ENCODE assay signal across 8 cellular contexts in genomic region chr1:38000529-38001453, GRCh38. TPM values are rescaled to one million over a fixed set of nuclear protein-coding genes. Genes with fewer than 3 reads are reported as not detected.
DNase-seq lines count a peak whose midpoint lies in the region; ATAC-seq, FAIRE-seq and TF ChIP-seq lines count a peak whose summit lies in the region.

No MANE protein-coding gene starts in this region.

- CTCF ChIA-PET in activated CD4-positive, alpha-beta memory T cell treated with anti-CD3 and anti-CD28 coated beads, Interleukin-2, amount 10 ng/mL, durations not matched to agents 7 days and 5 days (lab: Charles Lee): interaction anchor here (0.9 to 4.0 kb wide), 4 partner anchors 9 to 12 kb away, joined by 3 to 15 read pairs (median 3); partner anchors contain the start of genes SF3A3 and UTP11

- no peak overlapping the region for H3K4me3 Mint-ChIP-seq in activated CD4-positive, alpha-beta memory T cell treated with anti-CD3 and anti-CD28 coated beads, Interleukin-2, amount 10 ng/mL, durations not matched to agents 7 days and 5 days
- peak overlapping the region; percentile 69 for H3K4me3 Mint-ChIP-seq in glutamatergic neuron (ENCODE audit: unreplicated experiment)

- H3K27me3 ChIP-seq in psoas muscle (ENCODE audit: insufficient read depth in 3 of 3, low read length in 2 of 3): no peaks in the 10 kb centered on the region

- H3K27ac ChIP-seq in psoas muscle: peak overlapping the region; percentile 98

- H3K9me3 ChIP-seq in psoas muscle: no peaks in the 10 kb centered on the region

- H3K4me1 ChIP-seq in psoas muscle: peaks cover 57% of the 10 kb centered on the region

- POLR2A ChIA-PET in activated CD4-positive, alpha-beta memory T cell treated with anti-CD3 and anti-CD28 coated beads, Interleukin-2, amount 10 ng/mL, durations not matched to agents 7 days and 5 days (lab: Charles Lee): interaction anchor here (0.9 to 2.7 kb wide), 4 partner anchors 8 to 12 kb away, joined by 3 to 12 read pairs (median 4); partner anchors contain the start of gene SF3A3

- no peak for FAIRE-seq in H54 (lab: Jason Lieb, UNC)

- peaks cover 0 to 42% of the 10 kb centered on the region in 2 donors for H3K36me3 ChIP-seq in psoas muscle (ENCODE audit: insufficient read depth in 1 of 2, low read depth in 1 of 2)

- peaks cover 47% of the 10 kb centered on the region for H3K4me1 Mint-ChIP-seq in activated CD4-positive, alpha-beta memory T cell treated with anti-CD3 and anti-CD28 coated beads, Interleukin-2, amount 10 ng/mL, durations not matched to agents 7 days and 5 days
- peaks cover 25% of the 10 kb centered on the region for H3K4me1 Mint-ChIP-seq in glutamatergic neuron (ENCODE audit: low read depth, unreplicated experiment)

- peaks cover 5% of the 10 kb centered on the region for H3K27me3 Mint-ChIP-seq in activated CD4-positive, alpha-beta memory T cell treated with anti-CD3 and anti-CD28 coated beads, Interleukin-2, amount 10 ng/mL, durations not matched to agents 7 days and 5 days
- peaks cover 13% of the 10 kb centered on the region for H3K27me3 Mint-ChIP-seq in glutamatergic neuron (ENCODE audit: unreplicated experiment)

- no peaks in the 10 kb centered on the region for H3K9me3 Mint-ChIP-seq in activated CD4-positive, alpha-beta memory T cell treated with anti-CD3 and anti-CD28 coated beads, Interleukin-2, amount 10 ng/mL, durations not matched to agents 7 days and 5 days
- peaks cover 5% of the 10 kb centered on the region for H3K9me3 Mint-ChIP-seq in glutamatergic neuron (ENCODE audit: unreplicated experiment)

- intact Hi-C loops in psoas muscle (cut with DNase I): no loop called here

- TF ChIP-seq POLR2A in H54 (IDR thresholded peaks at IDR 0.05; ENCODE audit: low read depth, low read length): no peak; the same call in 1 of the 2 replicates

- 13 to 14% (median 13%) methylated on average over 13 of the region's 13 CpGs for WGBS in psoas muscle, 3 donors

- peak overlapping the region; percentile 44 for H3K27ac Mint-ChIP-seq in activated CD4-positive, alpha-beta memory T cell treated with anti-CD3 and anti-CD28 coated beads, Interleukin-2, amount 10 ng/mL, durations not matched to agents 7 days and 5 days
- H3K27ac Mint-ChIP-seq in glutamatergic neuron (ENCODE audit: unreplicated experiment): peak overlapping the region; percentile 94

- DNase-seq in H54 (ENCODE audit: insufficient read length, low spot score) (peak; percentile 63), glutamatergic neuron (no peak), psoas muscle (peak; percentile 51 to 78), NCI-H1436 (lab: John Stamatoyannopoulos, UW) (no peak), COLO829 (ENCODE audit: low spot score) (no peak), NCI-H2171 (lab: John Stamatoyannopoulos, UW) (no peak)
- DNase-seq in activated CD4-positive, alpha-beta memory T cell treated with anti-CD3 and anti-CD28 coated beads, Interleukin-2, amount 10 ng/mL, durations not matched to agents 7 days and 5 days: no peak

- TF ChIP-seq CTCF in glutamatergic neuron (IDR thresholded peaks at IDR 0.05; ENCODE audit: partially characterized antibody, unreplicated experiment) (no peak), psoas muscle (IDR thresholded peaks at IDR 0.05) (no peak)

- no peaks in the 10 kb centered on the region for H3K36me3 Mint-ChIP-seq in activated CD4-positive, alpha-beta memory T cell treated with anti-CD3 and anti-CD28 coated beads, Interleukin-2, amount 10 ng/mL, durations not matched to agents 7 days and 5 days (ENCODE audit: low read depth)
- peaks cover 5% of the 10 kb centered on the region for H3K36me3 Mint-ChIP-seq in glutamatergic neuron (ENCODE audit: unreplicated experiment)

- ATAC-seq in psoas muscle (no peak), GM21515 (IDR thresholded peaks at IDR 0.05; ENCODE audit: unreplicated experiment) (no peak)

- peak overlapping the region; percentile 84 for H3K4me3 ChIP-seq in psoas muscle

RNA-seq across cellular contexts. Expression of gene FHL3, which starts 4.5 kb away (rescaled TPM):
- 1 to 10 TPM; 9.1 to 9.8 TPM for total RNA-seq in activated CD4-positive, alpha-beta memory T cell treated with anti-CD3 and anti-CD28 coated beads, Interleukin-2, amount 10 ng/mL, durations not matched to agents 7 days and 5 days
- 20.0 TPM for total RNA-seq in glutamatergic neuron (ENCODE audit: unreplicated experiment)
- 1,000 to 10,000 TPM in 1 of 4 donors, 100 to 1,000 TPM in 3; 236 to 1,187 (median 448) TPM for total RNA-seq in psoas muscle
- 100 to 1,000 TPM in 2 of 3 donors, 10 to 100 TPM in 1; 41.6 to 905 (median 582) TPM for polyA plus RNA-seq in psoas muscle

RNA-seq across cellular contexts. Expression of gene SF3A3, which starts 11.0 kb away (rescaled TPM):
- total RNA-seq in activated CD4-positive, alpha-beta memory T cell treated with anti-CD3 and anti-CD28 coated beads, Interleukin-2, amount 10 ng/mL, durations not matched to agents 7 days and 5 days: 10 to 100 TPM; 72.1 to 74.3 TPM
- total RNA-seq in glutamatergic neuron (ENCODE audit: unreplicated experiment): 73.0 TPM
- 10 to 100 TPM; 20.0 to 45.4 (median 35.0) TPM for total RNA-seq in psoas muscle
- polyA plus RNA-seq in psoas muscle: 10 to 100 TPM; 13.0 to 35.0 (median 30.0) TPM

RNA-seq across cellular contexts. Expression of gene UTP11, which starts 11.7 kb away (rescaled TPM):
- 10 to 100 TPM; 29.1 to 33.2 TPM for total RNA-seq in activated CD4-positive, alpha-beta memory T cell treated with anti-CD3 and anti-CD28 coated beads, Interleukin-2, amount 10 ng/mL, durations not matched to agents 7 days and 5 days
- total RNA-seq in glutamatergic neuron (ENCODE audit: unreplicated experiment): 34.6 TPM
- total RNA-seq in psoas muscle: 100 to 1,000 TPM in 3 of 4 donors, 10 to 100 TPM in 1; 65.2 to 210 (median 131) TPM
- polyA plus RNA-seq in psoas muscle: 100 to 1,000 TPM in 2 of 3 donors, 10 to 100 TPM in 1; 91.7 to 253 (median 163) TPM

RNA-seq across cellular contexts. Expression of gene POU3F1, which starts 45.8 kb away (rescaled TPM):
- not detected for total RNA-seq in activated CD4-positive, alpha-beta memory T cell treated with anti-CD3 and anti-CD28 coated beads, Interleukin-2, amount 10 ng/mL, durations not matched to agents 7 days and 5 days
- 9.3 TPM for total RNA-seq in glutamatergic neuron (ENCODE audit: unreplicated experiment)
- under 1 TPM in 3 of 4 donors, not detected in 1; 0.12 to 0.38 (median 0.14) TPM for total RNA-seq in psoas muscle
- under 1 TPM; 0.04 to 0.21 (median 0.07) TPM for polyA plus RNA-seq in psoas muscle

RNA-seq across cellular contexts. Expression of gene INPP5B, which starts 53.9 kb away (rescaled TPM):
- 10 to 100 TPM; 26.3 to 26.7 TPM for total RNA-seq in activated CD4-positive, alpha-beta memory T cell treated with anti-CD3 and anti-CD28 coated beads, Interleukin-2, amount 10 ng/mL, durations not matched to agents 7 days and 5 days
- total RNA-seq in glutamatergic neuron (ENCODE audit: unreplicated experiment): 19.3 TPM
- total RNA-seq in psoas muscle: 10 to 100 TPM in 2 of 4 donors, 1 to 10 TPM in 2; 6.7 to 12.8 (median 9.3) TPM
- 1 to 10 TPM; 3.8 to 6.6 (median 4.5) TPM for polyA plus RNA-seq in psoas muscle

Comparison
In these comparisons a context has a peak if more than half of its experiments do, and no peak if none do; other contexts are left out.
1. DNase-seq: peak in H54 (single experiment) and psoas muscle (2 of 2); none in activated CD4-positive, alpha-beta memory T cell treated with anti-CD3 and anti-CD28 coated beads, Interleukin-2, amount 10 ng/mL, durations not matched to agents 7 days and 5 days (single experiment), glutamatergic neuron (single experiment), NCI-H1436 (single experiment), COLO829 (single experiment) and NCI-H2171 (single experiment).
2. RNA of gene FHL3, which starts 4.5 kb away (total RNA-seq): 236 to 1,187 TPM in psoas muscle; 20.0 TPM in glutamatergic neuron (single experiment) and 9.1 to 9.8 TPM in activated CD4-positive, alpha-beta memory T cell treated with anti-CD3 and anti-CD28 coated beads, Interleukin-2, amount 10 ng/mL, durations not matched to agents 7 days and 5 days; every median in the first group is over 10 times any median in the second.